Comparison of ENCODE assay signal across 19 cellular contexts in the genomic region with DNA sequence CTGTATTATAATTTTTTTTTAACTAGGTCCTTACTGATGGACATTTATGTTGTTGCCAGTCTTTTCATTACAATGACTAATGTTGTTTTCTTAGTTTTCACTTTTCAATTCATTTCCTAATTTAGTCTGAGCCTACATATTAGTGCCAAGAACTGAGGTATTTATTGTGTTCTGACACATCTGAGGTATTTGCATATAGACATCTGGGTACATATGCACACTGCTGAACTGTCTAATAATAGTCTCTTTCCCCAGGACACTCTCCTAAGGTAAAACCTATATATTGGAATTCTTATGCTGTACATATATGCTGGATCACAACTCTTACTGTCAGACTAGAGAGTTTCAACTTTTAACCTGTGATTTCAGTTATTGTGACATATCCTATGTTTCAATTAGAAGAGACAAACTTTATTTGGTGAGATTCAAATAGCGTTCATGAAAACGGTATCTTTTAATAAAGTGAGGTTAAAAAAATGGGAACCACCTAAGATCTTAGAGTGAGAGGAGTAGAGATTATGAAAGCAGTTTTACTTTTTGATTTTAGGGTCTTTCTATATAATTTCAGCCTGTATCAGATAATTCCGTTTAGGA.
"Had no signal": no experiment of that assay in that cellular context is flagged by ENCODE, and none has a peak within 500 bp of the region (broad histone marks: within the 10 kb centered on the region; RNA-seq: fewer than 3 reads in every experiment).

No MANE protein-coding gene starts in this region.

- ATAC-seq: activated CD8-positive, alpha-beta T cell treated with anti-CD3 and anti-CD28 coated beads, Interleukin-2, amount 10 ng/mL, durations not matched to agents 7 days and 5 days; effector memory CD8-positive, alpha-beta T cell; left colon; lower lobe of right lung; natural killer cell had no signal

- H3K4me3 ChIP-seq: ascending aorta, lower lobe of right lung, thyroid gland had no signal

- H3K4me3 Mint-ChIP-seq: activated CD4-positive, alpha-beta T cell treated with anti-CD3 and anti-CD28 coated beads, Interleukin-2, amount 10 ng/mL, durations not matched to agents 7 days and 5 days; activated CD8-positive, alpha-beta T cell treated with anti-CD3 and anti-CD28 coated beads, Interleukin-2, amount 10 ng/mL, durations not matched to agents 7 days and 5 days; dendritic cell treated with granulocyte-macrophage colony-stimulating factor and Interleukin-4, amounts not matched to agents 40 ng/mL and 50 ng/mL, for 4 days; effector memory CD8-positive, alpha-beta T cell; natural killer cell had no signal

- H3K36me3 ChIP-seq: ascending aorta, lower lobe of right lung, thyroid gland had no signal

- H3K27ac ChIP-seq: ascending aorta, epithelial cell of prostate, lower lobe of right lung, parathyroid adenoma, thyroid gland had no signal

- H3K9me3 Mint-ChIP-seq: activated CD4-positive, alpha-beta T cell treated with anti-CD3 and anti-CD28 coated beads, Interleukin-2, amount 10 ng/mL, durations not matched to agents 7 days and 5 days; dendritic cell treated with granulocyte-macrophage colony-stimulating factor and Interleukin-4, amounts not matched to agents 40 ng/mL and 50 ng/mL, for 4 days; effector memory CD8-positive, alpha-beta T cell; natural killer cell had no signal

- H3K36me3 Mint-ChIP-seq: natural killer cell had no signal

- H3K27me3 Mint-ChIP-seq: activated CD4-positive, alpha-beta T cell treated with anti-CD3 and anti-CD28 coated beads, Interleukin-2, amount 10 ng/mL, durations not matched to agents 7 days and 5 days; dendritic cell treated with granulocyte-macrophage colony-stimulating factor and Interleukin-4, amounts not matched to agents 40 ng/mL and 50 ng/mL, for 4 days; effector memory CD8-positive, alpha-beta T cell had no signal

- H3K27ac Mint-ChIP-seq: activated CD4-positive, alpha-beta T cell treated with anti-CD3 and anti-CD28 coated beads, Interleukin-2, amount 10 ng/mL, durations not matched to agents 7 days and 5 days; activated CD8-positive, alpha-beta T cell treated with anti-CD3 and anti-CD28 coated beads, Interleukin-2, amount 10 ng/mL, durations not matched to agents 7 days and 5 days; dendritic cell treated with granulocyte-macrophage colony-stimulating factor and Interleukin-4, amounts not matched to agents 40 ng/mL and 50 ng/mL, for 4 days; effector memory CD8-positive, alpha-beta T cell; natural killer cell had no signal

- DNase-seq: activated CD4-positive, alpha-beta T cell treated with anti-CD3 and anti-CD28 coated beads, Interleukin-2, amount 10 ng/mL, durations not matched to agents 7 days and 5 days; activated CD4-positive, CD25-positive, alpha-beta regulatory T cell; activated CD8-positive, alpha-beta T cell treated with anti-CD3 and anti-CD28 coated beads, Interleukin-2, amount 10 ng/mL, durations not matched to agents 7 days and 5 days; activated effector memory CD4-positive, alpha-beta T cell treated with Interleukin-2 at 50 U/mL for 16 hours; activated naive CD4-positive, alpha-beta T cell treated with anti-CD3 and anti-CD28 coated beads, Interleukin-2, amount 50 U/mL, for 16 hours; activated T-cell treated with anti-CD3 and anti-CD28 coated beads, Interleukin-2, amount 50 U/mL, for 48 hours; effector memory CD8-positive, alpha-beta T cell; foreskin fibroblast; glutamatergic neuron; hippocampal formation; left colon; lower lobe of right lung; natural killer cell; stimulated activated naive CD4-positive, alpha-beta T cell treated with Interleukin-2 at 50 U/mL for 16 hours; thyroid gland had no signal

- H3K4me1 Mint-ChIP-seq: activated CD4-positive, alpha-beta T cell treated with anti-CD3 and anti-CD28 coated beads, Interleukin-2, amount 10 ng/mL, durations not matched to agents 7 days and 5 days had no signal

- H2AFZ ChIP-seq: parathyroid adenoma had no signal

- H3K79me2 ChIP-seq: parathyroid adenoma had no signal

- H3K9ac ChIP-seq: parathyroid adenoma had no signal

- H3K4me1 ChIP-seq: ascending aorta, parathyroid adenoma had no signal

- H3K9me3 ChIP-seq: ascending aorta, lower lobe of right lung, thyroid gland had no signal

- H3K27me3 ChIP-seq: ascending aorta, thyroid gland had no signal
